In the genomic region with DNA sequence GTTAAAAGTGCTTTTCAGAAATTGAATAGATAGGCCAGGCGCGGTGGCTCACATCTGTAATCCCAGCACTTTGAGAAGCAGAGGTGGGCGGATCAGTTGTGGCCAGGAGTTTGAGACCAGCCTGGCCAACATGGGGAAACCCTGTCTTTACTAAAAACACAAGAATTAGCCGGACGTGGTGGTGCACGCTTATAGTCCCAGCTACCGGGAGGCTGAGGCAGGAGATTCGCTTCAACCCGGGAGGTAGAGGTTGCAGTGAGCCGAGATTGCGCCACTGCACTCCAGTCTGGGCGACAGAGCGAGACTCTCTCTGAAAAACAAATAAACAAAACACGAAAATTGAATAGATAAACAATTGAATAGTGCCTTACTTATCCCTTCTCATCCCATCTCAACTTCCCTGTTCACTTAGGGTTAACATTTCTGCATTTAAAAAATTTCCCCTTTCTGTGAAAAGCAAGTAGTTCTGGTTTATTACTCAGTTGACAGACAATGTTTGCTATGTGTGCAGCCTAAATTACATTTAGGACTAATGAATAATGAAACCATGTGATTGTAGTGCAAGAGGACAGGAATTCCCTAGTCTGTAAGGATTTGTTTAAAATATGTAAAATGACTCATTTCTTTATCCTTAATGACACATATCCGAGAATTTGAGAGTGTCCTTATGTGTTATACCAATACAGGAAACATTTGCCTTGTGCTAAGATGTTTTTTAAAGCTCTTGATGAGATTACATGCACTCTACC, we compare ENCODE assay signal across 1 cellular context.
TF ChIP-seq lines count a peak whose summit lies in the region.

No MANE protein-coding gene starts in this region.

TF ChIP-seq in WTC11, 78 proteins besides CTCF, POLR2A, EP300 and RAD21:
- 0 out of 2 replicates have a peak, but pooled peaks have one; percentile 38 for TF ChIP-seq ZNF121 (CRISPR knock-in tag; IDR thresholded peaks at IDR 0.05)
- TF ChIP-seq, protein P1, sequence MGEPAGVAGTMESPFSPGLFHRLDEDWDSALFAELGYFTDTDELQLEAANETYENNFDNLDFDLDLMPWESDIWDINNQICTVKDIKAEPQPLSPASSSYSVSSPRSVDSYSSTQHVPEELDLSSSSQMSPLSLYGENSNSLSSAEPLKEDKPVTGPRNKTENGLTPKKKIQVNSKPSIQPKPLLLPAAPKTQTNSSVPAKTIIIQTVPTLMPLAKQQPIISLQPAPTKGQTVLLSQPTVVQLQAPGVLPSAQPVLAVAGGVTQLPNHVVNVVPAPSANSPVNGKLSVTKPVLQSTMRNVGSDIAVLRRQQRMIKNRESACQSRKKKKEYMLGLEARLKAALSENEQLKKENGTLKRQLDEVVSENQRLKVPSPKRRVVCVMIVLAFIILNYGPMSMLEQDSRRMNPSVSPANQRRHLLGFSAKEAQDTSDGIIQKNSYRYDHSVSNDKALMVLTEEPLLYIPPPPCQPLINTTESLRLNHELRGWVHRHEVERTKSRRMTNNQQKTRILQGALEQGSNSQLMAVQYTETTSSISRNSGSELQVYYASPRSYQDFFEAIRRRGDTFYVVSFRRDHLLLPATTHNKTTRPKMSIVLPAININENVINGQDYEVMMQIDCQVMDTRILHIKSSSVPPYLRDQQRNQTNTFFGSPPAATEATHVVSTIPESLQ (CRISPR knock-in tag; IDR thresholded peaks at IDR 0.05) = no peak
TF ChIP-seq in WTC11: peak in this region for 1.
